8 cellular contexts compared by ENCODE assay signal in the genomic region with DNA sequence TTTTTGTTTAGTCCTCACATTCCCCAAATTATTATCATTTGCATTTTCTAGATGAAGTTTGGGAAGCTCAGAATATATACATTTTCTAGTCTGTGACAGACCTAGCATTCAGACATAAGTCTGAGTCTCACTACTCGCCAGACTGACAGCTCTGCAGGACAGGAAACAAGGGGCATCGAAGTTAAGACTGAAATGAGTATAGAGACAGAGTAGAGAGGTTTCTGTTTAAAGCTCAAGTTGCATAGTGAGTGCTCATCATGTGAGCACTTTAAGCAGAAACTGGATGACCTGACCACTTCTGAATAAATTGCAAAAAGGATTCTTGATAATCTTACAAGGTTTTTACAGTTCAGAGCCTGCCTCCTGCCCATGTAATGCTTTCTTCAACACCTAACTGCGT. TPM values are rescaled to one million over a fixed set of nuclear protein-coding genes. Genes with fewer than 3 reads are reported as not detected.
DNase-seq lines count a peak whose midpoint lies in the region; ATAC-seq, FAIRE-seq and TF ChIP-seq lines count a peak whose summit lies in the region.

No MANE protein-coding gene starts in this region.

- no peaks in the 10 kb centered on the region for H3K9me3 ChIP-seq in K562 (replicated peaks; ENCODE audit: control insufficient read depth, insufficient read depth, low read depth, low read length)
- no peaks in the 10 kb centered on the region for H3K9me3 ChIP-seq in mesenchymal stem cell (ENCODE audit: control insufficient read depth, low read length)

- H2BK15ac ChIP-seq in mesenchymal stem cell (ENCODE audit: low read depth, poor library complexity, severe bottlenecking): no peak overlapping the region

- 0% methylated on average over 3 of the region's 3 CpGs for WGBS in K562 (ENCODE audit: insufficient coverage, low coverage, missing lambda C conversion rate)
- WGBS in mesenchymal stem cell: 19% methylated on average over 3 of the region's 3 CpGs

- no peak overlapping the region for H3K23ac ChIP-seq in mesenchymal stem cell (ENCODE audit: low read length in 2 of 2)

- TF ChIP-seq CTCF in GM06990 (IDR thresholded peaks at IDR 0.05; ENCODE audit: insufficient read depth, low read length, poor library complexity, severe bottlenecking): no peak
- no peak for TF ChIP-seq CTCF in KMS-11 (conservative IDR thresholded peaks at IDR 0.05; ENCODE audit: low read depth, low read length)
- TF ChIP-seq CTCF in K562 (IDR thresholded peaks at IDR 0.05 in 2 of 3, conservative IDR thresholded peaks at IDR 0.05 in 1 of 3; ENCODE audit: insufficient read depth in 2 of 3, low read depth in 1 of 3, low read length in 3 of 3): no peak

- no peak for TF ChIP-seq POLR2A in K562 (conservative IDR thresholded peaks at IDR 0.05)

- no peaks in the 10 kb centered on the region for H4K20me1 ChIP-seq in KMS-11 (ENCODE audit: insufficient read depth)
- H4K20me1 ChIP-seq in K562 (replicated peaks; ENCODE audit: control insufficient read depth, insufficient read depth, low read length): no peaks in the 10 kb centered on the region

- POLR2A ChIA-PET in K562 (lab: Yijun Ruan, JAX): interaction anchor here (0.6 to 6.0 kb wide), 12 partner anchors 8 to 1701 kb away, joined by 3 to 74 read pairs (median 3); no protein-coding TSS in a partner anchor

- DNase-seq in GM06990 (ENCODE audit: extremely low read depth, insufficient read length) (peak; percentile 33), K562 (ENCODE audit: extremely low read depth in 1 of 4, low spot score in 3 of 4) (peak in 1 of 4 experiments; percentile 47), mesenchymal stem cell (peak; percentile 52), NCI-H226 (no peak), D341Med (ENCODE audit: low spot score) (no peak), NCI-H345 (lab: John Stamatoyannopoulos, UW) (no peak)

- H2AK5ac ChIP-seq in mesenchymal stem cell (ENCODE audit: low read length, severe bottlenecking): no peak overlapping the region

- H3K14ac ChIP-seq in mesenchymal stem cell (ENCODE audit: low read length in 2 of 2): no peak overlapping the region

- no peak overlapping the region for H2BK5ac ChIP-seq in mesenchymal stem cell (ENCODE audit: low read depth, low read length, poor library complexity, severe bottlenecking)

- CTCF ChIA-PET in K562 (lab: Yijun Ruan, JAX; ENCODE audit: low intra/inter-chr PET ratio): no interaction called here

- H3K18ac ChIP-seq in mesenchymal stem cell (ENCODE audit: low read depth in 1 of 2, low read length in 2 of 2): no peak overlapping the region

- no peak overlapping the region for H4K8ac ChIP-seq in mesenchymal stem cell (ENCODE audit: low read length)

- in situ Hi-C loops in K562 (cut with MboI): no loop called here

- peak; percentile 44 for ATAC-seq in GM21515 (IDR thresholded peaks at IDR 0.05; ENCODE audit: unreplicated experiment)
- peak; percentile 11; the same call in 2 of the 3 replicates for ATAC-seq in K562

- H3K36me3 ChIP-seq in GM06990 (ENCODE audit: control insufficient read depth, insufficient read depth, low read length): no peaks in the 10 kb centered on the region
- no peaks in the 10 kb centered on the region for H3K36me3 ChIP-seq in KMS-11 (ENCODE audit: insufficient read depth)
- H3K36me3 ChIP-seq in K562 (ENCODE audit: control insufficient read depth, insufficient read depth, low read length): peaks cover 3% of the 10 kb centered on the region; the same call in 1 of the 3 replicates
- no peaks in the 10 kb centered on the region for H3K36me3 ChIP-seq in mesenchymal stem cell (ENCODE audit: control insufficient read depth in 1 of 2, insufficient read depth in 2 of 2, low read depth in 1 of 2, low read length in 2 of 2)

- H3K9ac ChIP-seq in KMS-11 (peak overlapping the region; percentile 89; the same call in 1 of the 2 replicates), K562 (ENCODE audit: insufficient read depth in 1 of 2, low read depth in 2 of 2, low read length in 2 of 2) (peak overlapping the region in 1 of 2 experiments; percentile 84; a peak in 2 of 4 replicates), mesenchymal stem cell (ENCODE audit: low read length) (peak overlapping the region; percentile 97)

- H3K79me1 ChIP-seq in mesenchymal stem cell (replicated peaks; ENCODE audit: low read length, poor library complexity, severe bottlenecking): peaks cover 5% of the 10 kb centered on the region

- FAIRE-seq in K562 (lab: Jason Lieb, UNC): no peak

- intact Hi-C loops in K562 (cut with micrococcal nuclease): no loop called here

- H3K4me2 ChIP-seq in KMS-11 (peak overlapping the region; percentile 61), K562 (ENCODE audit: insufficient read depth, low read length) (peak overlapping the region; percentile 87), mesenchymal stem cell (ENCODE audit: low read length, poor library complexity, severe bottlenecking) (peak overlapping the region; percentile 93)

- TF ChIP-seq EP300 in K562 (IDR thresholded peaks at IDR 0.05; ENCODE audit: low read length): no peak

- peak overlapping the region; percentile 97 for H3K4me3 ChIP-seq in GM06990 (replicated peaks; ENCODE audit: low read depth, low read length)
- H3K4me3 ChIP-seq in KMS-11 (IDR thresholded peaks at IDR 0.05; ENCODE audit: insufficient read depth, low read depth, low read length): peak overlapping the region; percentile 55
- H3K4me3 ChIP-seq in K562: peak overlapping the region; percentile 82
- peak overlapping the region in 1 of 2 experiments; percentile 88 for H3K4me3 ChIP-seq in mesenchymal stem cell (ENCODE audit: insufficient read depth in 1 of 2, low read depth in 1 of 2, low read length in 2 of 2)

- no peak overlapping the region for H3K4ac ChIP-seq in mesenchymal stem cell (ENCODE audit: low read depth in 1 of 2, low read length in 2 of 2)

- no peaks in the 10 kb centered on the region for H3K9me1 ChIP-seq in K562 (ENCODE audit: control insufficient read depth, insufficient read depth, low read length)

- no peak overlapping the region for H2BK120ac ChIP-seq in mesenchymal stem cell (ENCODE audit: low read depth, low read length)

- no peak for TF ChIP-seq RAD21 in K562 (CRISPR knock-in tag; conservative IDR thresholded peaks at IDR 0.05 in 1 of 2, IDR thresholded peaks at IDR 0.05 in 1 of 2)

- H2AFZ ChIP-seq in KMS-11 (ENCODE audit: low read depth) (peak overlapping the region; percentile 97; the same call in 1 of the 2 replicates), K562 (ENCODE audit: low read depth, low read length) (no peak overlapping the region), mesenchymal stem cell (ENCODE audit: low read depth, low read length) (no peak overlapping the region)

- H4K91ac ChIP-seq in mesenchymal stem cell (ENCODE audit: low read length): no peak overlapping the region

- no TSS peak for BruUV-seq in K562 (replicated peaks; lab: Mats Ljungman, UMichigan)

- H3K4me1 ChIP-seq in KMS-11 (ENCODE audit: low read depth, poor library complexity, severe bottlenecking) (peaks cover 44% of the 10 kb centered on the region), K562 (replicated peaks in 1 of 2; ENCODE audit: control insufficient read depth in 2 of 2, insufficient read depth in 2 of 2, low read length in 2 of 2) (peaks cover 6 to 11% of the 10 kb centered on the region in 2 experiments; a peak in 3 of 5 replicates), mesenchymal stem cell (ENCODE audit: control insufficient read depth, insufficient read depth, low read depth, low read length) (peaks cover 5% of the 10 kb centered on the region)

- H3K79me2 ChIP-seq in KMS-11 (ENCODE audit: insufficient read depth, low read depth): peaks cover 94% of the 10 kb centered on the region
- peaks cover 100% of the 10 kb centered on the region for H3K79me2 ChIP-seq in K562 (ENCODE audit: control insufficient read depth, insufficient read depth, low read length)

- H3K27me3 ChIP-seq in GM06990 (replicated peaks; ENCODE audit: control insufficient read depth, insufficient read depth, low read length) (no peaks in the 10 kb centered on the region), KMS-11 (ENCODE audit: insufficient read depth, low read depth) (no peaks in the 10 kb centered on the region), K562 (ENCODE audit: control insufficient read depth in 2 of 2, insufficient read depth in 2 of 2, low read length in 2 of 2) (no peaks in the 10 kb centered on the region), mesenchymal stem cell (ENCODE audit: control insufficient read depth in 1 of 2, insufficient read depth in 1 of 2, low read length in 2 of 2) (no peaks in the 10 kb centered on the region)

- H3K27ac ChIP-seq in KMS-11: peak overlapping the region; percentile 94; the same call in 1 of the 2 replicates
- peak overlapping the region; percentile 95; the same call in 2 of the 3 replicates for H3K27ac ChIP-seq in K562 (ENCODE audit: extremely low read depth, low read depth, low read length)
- H3K27ac ChIP-seq in mesenchymal stem cell (ENCODE audit: low read length, poor library complexity, severe bottlenecking): peak overlapping the region; percentile 96

- H2BK12ac ChIP-seq in mesenchymal stem cell (ENCODE audit: low read length in 2 of 2): no peak overlapping the region

RNA-seq across cellular contexts. Expression of a gene that starts 1.1 kb away (rescaled TPM):
- total RNA-seq in K562 (2011; cell fraction: chromatin; rRNA removed; ENCODE audit: low replicate concordance): 78.9 and 152 TPM in 2 replicates
- 49.4 and 56.5 TPM in 2 replicates for total RNA-seq in K562 (2011; cell fraction: nucleolus; rRNA removed)
- 97.7 and 134 TPM in 2 replicates for total RNA-seq in K562 (2011; cell fraction: nucleoplasm; rRNA removed)
- total RNA-seq in K562 (2014; rRNA removed) (67.3 and 71.4 TPM in 2 replicates), K562 (2014; rRNA removed; fragmentation: Illumina TruSeq; extraction: Trizol) (103 and 109 TPM in 2 replicates), K562 (2015; rRNA removed; fragmentation: Illumina TruSeq; extraction: Trizol) (86.8 and 93.1 TPM in 2 replicates), K562 (2021) (100 and 109 TPM in 2 replicates)
- polyA plus RNA-seq in K562 (2011; rRNA removed) (109 and 126 TPM in 2 replicates), K562 (2014; fragmentation: Illumina TruSeq; extraction: Trizol) (77.3 and 92.0 TPM in 2 replicates), K562 (2014; fragmentation: Nextera tagmentation; extraction: Ambion mirVana) (100 to 1,000 TPM; 198 to 199 TPM), K562 (2014; rRNA removed) (84.6 and 94.9 TPM in 2 replicates)
- polyA plus RNA-seq in K562 (2011; cell fraction: cytosol; rRNA removed): 66.1 and 128 TPM in 2 replicates
- 67.1 and 91.6 TPM in 2 replicates for polyA plus RNA-seq in K562 (2011; cell fraction: nucleus; rRNA removed)
- 85.6 and 104 TPM in 2 replicates for polyA plus RNA-seq in K562 (2012)
- polyA minus RNA-seq in K562 (2011; rRNA and poly(A)+ RNA removed): 189 and 209 TPM in 2 replicates
- 50.2 and 61.6 TPM in 2 replicates for polyA minus RNA-seq in K562 (2011; cell fraction: cytosol; rRNA and poly(A)+ RNA removed)
- polyA minus RNA-seq in K562 (2011; cell fraction: nucleus; rRNA and poly(A)+ RNA removed): 29.5 and 56.9 TPM in 2 replicates
- 92.6 TPM for polyA plus RNA-seq in mesenchymal stem cell (2013, experiment 1 of 2)
- polyA plus RNA-seq in mesenchymal stem cell (2013, experiment 2 of 2): 93.5 TPM

RNA-seq across cellular contexts. Expression of a gene that starts 1.4 kb away (rescaled TPM):
- total RNA-seq in K562 (2011; cell fraction: chromatin; rRNA removed; ENCODE audit: low replicate concordance): 66.4 and 94.3 TPM in 2 replicates
- total RNA-seq in K562 (2011; cell fraction: nucleolus; rRNA removed): 54.4 and 55.7 TPM in 2 replicates
- total RNA-seq in K562 (2011; cell fraction: nucleoplasm; rRNA removed): 67.3 and 77.3 TPM in 2 replicates
- total RNA-seq in K562 (2014; rRNA removed): 187 and 203 TPM in 2 replicates
- total RNA-seq in K562 (2014; rRNA removed; fragmentation: Illumina TruSeq; extraction: Trizol): 207 and 219 TPM in 2 replicates
- 195 and 202 TPM in 2 replicates for total RNA-seq in K562 (2015; rRNA removed; fragmentation: Illumina TruSeq; extraction: Trizol)
- 186 and 196 TPM in 2 replicates for total RNA-seq in K562 (2021)
- 183 and 214 TPM in 2 replicates for polyA plus RNA-seq in K562 (2011; rRNA removed)
- polyA plus RNA-seq in K562 (2011; cell fraction: cytosol; rRNA removed): 99.3 and 152 TPM in 2 replicates
- polyA plus RNA-seq in K562 (2011; cell fraction: nucleus; rRNA removed): 83.4 and 104 TPM in 2 replicates
- polyA plus RNA-seq in K562 (2012): 174 and 251 TPM in 2 replicates
- polyA plus RNA-seq in K562 (2014; fragmentation: Illumina TruSeq; extraction: Trizol): 224 and 246 TPM in 2 replicates
- 100 to 1,000 TPM; 152 to 326 TPM for polyA plus RNA-seq in K562 (2014; fragmentation: Nextera tagmentation; extraction: Ambion mirVana)
- 140 and 145 TPM in 2 replicates for polyA plus RNA-seq in K562 (2014; rRNA removed)
- 329 and 345 TPM in 2 replicates for polyA minus RNA-seq in K562 (2011; rRNA and poly(A)+ RNA removed)
- polyA minus RNA-seq in K562 (2011; cell fraction: cytosol; rRNA and poly(A)+ RNA removed): 151 and 156 TPM in 2 replicates
- polyA minus RNA-seq in K562 (2011; cell fraction: nucleus; rRNA and poly(A)+ RNA removed): 31.8 and 68.9 TPM in 2 replicates
- 133 TPM for polyA plus RNA-seq in mesenchymal stem cell (2013, experiment 1 of 2)
- polyA plus RNA-seq in mesenchymal stem cell (2013, experiment 2 of 2): 135 TPM

Comparison
In these comparisons a context has a peak if more than half of its experiments do, and no peak if none do; other contexts are left out.
1. DNase-seq: peak in GM06990 (single experiment) and mesenchymal stem cell (single experiment); none in NCI-H226 (single experiment), D341Med (single experiment) and NCI-H345 (single experiment).
2. Peak in every context shown above with its lines, with median percentiles within 50 percentile points of each other: H3K27ac ChIP-seq and H3K4me2 ChIP-seq.